In the genomic region with DNA sequence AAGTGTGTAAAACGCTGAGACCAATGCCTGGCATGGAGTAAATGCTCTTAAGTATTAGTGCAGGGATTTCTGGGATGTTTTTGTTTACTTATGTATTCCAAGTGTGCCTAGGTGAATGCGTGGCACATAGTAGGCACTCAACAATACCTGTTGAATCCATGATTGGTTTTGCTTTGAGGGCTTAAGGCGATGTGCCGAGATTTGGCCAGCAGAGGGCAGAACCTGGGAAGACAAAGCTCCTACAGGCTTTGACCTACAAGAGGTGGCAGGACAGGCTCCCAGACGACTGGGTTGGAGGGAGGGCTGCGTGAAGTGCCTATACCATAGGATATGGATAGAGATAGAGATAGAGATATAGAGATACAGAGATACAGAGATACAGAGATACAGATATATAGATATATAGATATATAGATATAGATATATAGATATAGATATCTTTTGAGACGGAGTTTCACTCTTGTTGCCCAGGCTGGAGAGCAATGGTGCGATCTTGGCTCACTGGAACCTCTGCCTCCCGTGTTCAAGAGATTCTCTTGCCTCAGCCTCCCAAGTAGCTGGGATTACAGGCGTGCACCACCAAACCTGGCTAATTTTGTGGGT, we compare ENCODE assay signal across 8 cellular contexts. TPM values are rescaled to one million over a fixed set of nuclear protein-coding genes. Genes with fewer than 3 reads are reported as not detected.
DNase-seq lines count a peak whose midpoint lies in the region; ATAC-seq and TF ChIP-seq lines count a peak whose summit lies in the region.

No MANE protein-coding gene starts in this region.

- no peaks in the 10 kb centered on the region for H3K9me3 ChIP-seq in hepatocyte (ENCODE audit: low read depth)

- no peak overlapping the region for H2AFZ ChIP-seq in hepatocyte

- H3K4me1 Mint-ChIP-seq in T-helper 2 cell treated with Interferon-gamma antibody and Interleukin-4, amounts not matched to agents 5 μg/mL and 100 μg/mL, for 36 hours (ENCODE audit: low read depth) = peaks cover 3% of the 10 kb centered on the region

- no peak overlapping the region for H3K27ac Mint-ChIP-seq in T-helper 2 cell treated with Interferon-gamma antibody and Interleukin-4, amounts not matched to agents 5 μg/mL and 100 μg/mL, for 36 hours

- no peak overlapping the region for H3K27ac ChIP-seq in hepatocyte

- 46% methylated on average over 10 of the region's 10 CpGs for WGBS in hepatocyte (ENCODE audit: low lambda C conversion rate, missing lambda C conversion rate)

- no peaks in the 10 kb centered on the region for H3K4me1 ChIP-seq in hepatocyte (ENCODE audit: insufficient read depth)

- no peaks in the 10 kb centered on the region for H3K9me3 Mint-ChIP-seq in T-helper 2 cell treated with Interferon-gamma antibody and Interleukin-4, amounts not matched to agents 5 μg/mL and 100 μg/mL, for 36 hours

- H3K9me2 ChIP-seq in hepatocyte (replicated peaks; ENCODE audit: insufficient read depth) = no peaks in the 10 kb centered on the region

- no peaks in the 10 kb centered on the region for H3K36me3 ChIP-seq in hepatocyte (replicated peaks; ENCODE audit: insufficient read depth, low read depth)

- H3K27me3 ChIP-seq in hepatocyte = no peaks in the 10 kb centered on the region

- no peak overlapping the region for H3K4me2 ChIP-seq in hepatocyte

- H3K79me2 ChIP-seq in hepatocyte = no peaks in the 10 kb centered on the region

- ATAC-seq in GM21515 (IDR thresholded peaks at IDR 0.05; ENCODE audit: unreplicated experiment) = no peak
- no peak for ATAC-seq in HG02885 (IDR thresholded peaks at IDR 0.05; ENCODE audit: poor library complexity, unreplicated experiment)

- no peak overlapping the region for H3K4me3 ChIP-seq in hepatocyte

- no peak overlapping the region for H3K4me3 Mint-ChIP-seq in T-helper 2 cell treated with Interferon-gamma antibody and Interleukin-4, amounts not matched to agents 5 μg/mL and 100 μg/mL, for 36 hours

- DNase-seq in NCI-H146 (lab: John Stamatoyannopoulos, UW) (peak; percentile 56), amniotic stem cell (lab: John Stamatoyannopoulos, UW) (peak; percentile 40), hepatocyte (ENCODE audit: low spot score) (peak; percentile 80)
- DNase-seq in T-helper 2 cell treated with Interferon-gamma antibody and Interleukin-4, amounts not matched to agents 5 μg/mL and 100 μg/mL, for 36 hours (ENCODE audit: low spot score) = peak; percentile 30
- peak; percentile 20 to 45 for DNase-seq in stimulated activated CD4-positive, alpha-beta T cell treated with anti-CD3 and anti-CD28 coated beads, Interleukin-15, amount 100 ng/mL, for 1 hour (ENCODE audit: low read depth in 1 of 2, low spot score in 1 of 2)

- peaks cover 4% of the 10 kb centered on the region for H3K27me3 Mint-ChIP-seq in T-helper 2 cell treated with Interferon-gamma antibody and Interleukin-4, amounts not matched to agents 5 μg/mL and 100 μg/mL, for 36 hours (ENCODE audit: low read depth)

- TF ChIP-seq CTCF in GM12872 (IDR thresholded peaks at IDR 0.05; ENCODE audit: insufficient read depth, low read depth, low read length) = peak; percentile 87
- TF ChIP-seq CTCF in hepatocyte (IDR thresholded peaks at IDR 0.05; ENCODE audit: poor library complexity) = peak; percentile 78

- no peaks in the 10 kb centered on the region for H3K36me3 Mint-ChIP-seq in T-helper 2 cell treated with Interferon-gamma antibody and Interleukin-4, amounts not matched to agents 5 μg/mL and 100 μg/mL, for 36 hours (ENCODE audit: low read depth)

- no peaks in the 10 kb centered on the region for H4K20me1 ChIP-seq in hepatocyte (ENCODE audit: insufficient read depth, poor library complexity, severe bottlenecking)

RNA-seq across cellular contexts. Expression of a gene that starts 13.9 kb away (rescaled TPM):
- 17.1 and 18.6 TPM in 2 replicates for total RNA-seq in hepatocyte
- 8.7 and 9.6 TPM in 2 replicates for polyA plus RNA-seq in hepatocyte

RNA-seq across cellular contexts. Expression of a gene that starts 40.0 kb away (rescaled TPM):
- total RNA-seq in hepatocyte = 9.8 and 14.3 TPM in 2 replicates
- polyA plus RNA-seq in hepatocyte = 9.2 and 12.4 TPM in 2 replicates

RNA-seq across cellular contexts. Expression of a gene that starts 55.2 kb away (rescaled TPM):
- 10.0 and 12.6 TPM in 2 replicates for total RNA-seq in hepatocyte
- polyA plus RNA-seq in hepatocyte = 6.7 and 7.7 TPM in 2 replicates

Comparison
In these comparisons a context has a peak if more than half of its experiments do, and no peak if none do; other contexts are left out.
1. DNase-seq: peak in every context shown above with its lines; median percentile 80 in hepatocyte; 56 in NCI-H146; 40 in amniotic stem cell; 32 in stimulated activated CD4-positive, alpha-beta T cell treated with anti-CD3 and anti-CD28 coated beads, Interleukin-15, amount 100 ng/mL, for 1 hour; 30 in T-helper 2 cell treated with Interferon-gamma antibody and Interleukin-4, amounts not matched to agents 5 μg/mL and 100 μg/mL, for 36 hours.